ENCODE assay signal across 1 cellular context in genomic region chr7:42090806-42091205, GRCh38.
TF ChIP-seq lines count a peak whose summit lies in the region.

No MANE protein-coding gene starts in this region.

TF ChIP-seq in IMR-90, 13 proteins besides CTCF, POLR2A, EP300 and RAD21 (continued from another document):
- TF ChIP-seq MAZ (IDR thresholded peaks at IDR 0.05; ENCODE audit: borderline replicate concordance, low read depth, low read length), result no peak
- TF ChIP-seq SMC3 (IDR thresholded peaks at IDR 0.05; ENCODE audit: low read depth, low read length), result no peak
- TF ChIP-seq MAFK (IDR thresholded peaks at IDR 0.05; ENCODE audit: low read depth, low read length), result no peak
- TF ChIP-seq BHLHE40 (IDR thresholded peaks at IDR 0.05; ENCODE audit: low read depth, low read length), result no peak
- no peak for TF ChIP-seq USF2 (IDR thresholded peaks at IDR 0.05; ENCODE audit: low read depth, low read length)
- TF ChIP-seq MXI1 (IDR thresholded peaks at IDR 0.05; ENCODE audit: borderline replicate concordance, low read depth, low read length), result no peak
- TF ChIP-seq ELK1 (IDR thresholded peaks at IDR 0.05; ENCODE audit: borderline replicate concordance, low read depth, low read length), result no peak
- TF ChIP-seq RCOR1 (IDR thresholded peaks at IDR 0.05; ENCODE audit: insufficient replicate concordance, low read length), result no peak
- TF ChIP-seq CEBPB (IDR thresholded peaks at IDR 0.05; ENCODE audit: low read depth, low read length), result no peak
TF ChIP-seq in IMR-90: peak in this region for 0.
